Comparison of ENCODE assay signal across 20 cellular contexts in genomic region chr9:108486791-108487190, GRCh38.
A peak's percentile ranks its signal among the peaks of the same experiment; 100 is the strongest.
DNase-seq lines count a peak whose midpoint lies in the region; ATAC-seq and TF ChIP-seq lines count a peak whose summit lies in the region.
"Had no signal": no experiment of that assay in that cellular context is flagged by ENCODE, and none has a peak within 500 bp of the region (broad histone marks: within the 10 kb centered on the region; RNA-seq: fewer than 3 reads in every experiment).

No MANE protein-coding gene starts in this region.

- H2AFZ ChIP-seq in MM.1S (ENCODE audit: low read length) (no peak overlapping the region), hepatocyte (no peak overlapping the region)

- H4K20me1 ChIP-seq in MM.1S (ENCODE audit: insufficient read depth, low read length) = no peaks in the 10 kb centered on the region
- no peaks in the 10 kb centered on the region for H4K20me1 ChIP-seq in hepatocyte (ENCODE audit: insufficient read depth, poor library complexity, severe bottlenecking)

- peaks cover 14% of the 10 kb centered on the region for H3K4me1 Mint-ChIP-seq in osteocyte (ENCODE audit: unreplicated experiment)
- H3K4me1 Mint-ChIP-seq: nephron had no signal

- no peaks in the 10 kb centered on the region for H3K9me3 ChIP-seq in MM.1S (replicated peaks; ENCODE audit: insufficient read depth, low read length)
- no peaks in the 10 kb centered on the region for H3K9me3 ChIP-seq in hepatocyte (ENCODE audit: low read depth)
- H3K9me3 ChIP-seq: psoas muscle, thyroid gland had no signal

- H3K27ac ChIP-seq in MM.1S (ENCODE audit: low read length) (no peak overlapping the region), hepatocyte (no peak overlapping the region)
- H3K27ac ChIP-seq: BLaER1 treated with 17β-estradiol and CSF1 and Interleukin-3, amounts not matched to agents 10 nM and 100 nM; coronary artery; psoas muscle; RWPE1; thyroid gland had no signal

- H3K9me3 Mint-ChIP-seq in osteocyte (ENCODE audit: unreplicated experiment) = no peaks in the 10 kb centered on the region

- no peak overlapping the region for H3K4me3 Mint-ChIP-seq in osteocyte (ENCODE audit: unreplicated experiment)
- H3K4me3 Mint-ChIP-seq: activated naive CD4-positive, alpha-beta T cell treated with anti-CD3 and anti-CD28 coated beads for 36 hours; nephron; stimulated activated naive B cell treated with anti-CD40 and anti-IgM and Interleukin-4, amounts not matched to agents 10 μg/mL and 1 μg/mL and 100 μg/mL, for 72 hours had no signal

- peak; percentile 51 for DNase-seq in MM.1S
- peak; percentile 51 for DNase-seq in choroid plexus epithelial cell (ENCODE audit: low read depth)
- DNase-seq in osteocyte (ENCODE audit: extremely low spot score, unreplicated experiment) = no peak
- DNase-seq in left lobe of liver (ENCODE audit: low spot score) = no peak
- no peak for DNase-seq in GM19238 (ENCODE audit: insufficient read length, low spot score)
- no peak for DNase-seq in hepatocyte (ENCODE audit: low spot score)
- DNase-seq: activated CD4-positive, alpha-beta T cell treated with anti-CD3 and anti-CD28 coated beads, Interleukin-2, amount 50 U/mL, for 4 hours; activated naive CD4-positive, alpha-beta T cell treated with anti-CD3 and anti-CD28 coated beads for 36 hours; activated T-cell treated with anti-CD3 and anti-CD28 coated beads for 4 hours; NCI-H1092; NCI-H2107; NCI-H748 treated with DMSO at 0.1 percent for 48 hours; psoas muscle; stimulated activated naive B cell treated with anti-CD40 and anti-IgM and Interleukin-4, amounts not matched to agents 10 μg/mL and 1 μg/mL and 100 μg/mL, for 72 hours; thyroid gland had no signal

- no peaks in the 10 kb centered on the region for H3K36me3 Mint-ChIP-seq in osteocyte (ENCODE audit: unreplicated experiment)

- no peaks in the 10 kb centered on the region for H3K36me3 ChIP-seq in MM.1S (replicated peaks; ENCODE audit: insufficient read depth, low read length)
- no peaks in the 10 kb centered on the region for H3K36me3 ChIP-seq in hepatocyte (replicated peaks; ENCODE audit: insufficient read depth, low read depth)
- H3K36me3 ChIP-seq: BLaER1 treated with 17β-estradiol and CSF1 and Interleukin-3, amounts not matched to agents 10 nM and 100 nM; thyroid gland had no signal

- 58% methylated on average over 2 of the region's 2 CpGs for WGBS in hepatocyte (ENCODE audit: low lambda C conversion rate, missing lambda C conversion rate)

- H3K4me2 ChIP-seq in MM.1S (ENCODE audit: low read depth, low read length) (peak overlapping the region; percentile 20), hepatocyte (no peak overlapping the region)

- H3K4me3 ChIP-seq in MM.1S (ENCODE audit: low read length) (no peak overlapping the region), choroid plexus epithelial cell (ENCODE audit: low read depth, low read length) (no peak overlapping the region), hepatocyte (no peak overlapping the region)
- H3K4me3 ChIP-seq: BLaER1 treated with 17β-estradiol and CSF1 and Interleukin-3, amounts not matched to agents 10 nM and 100 nM; coronary artery; psoas muscle; thyroid gland had no signal

- TF ChIP-seq CTCF in MM.1S (IDR thresholded peaks at IDR 0.05; ENCODE audit: low read length) (no peak), choroid plexus epithelial cell (conservative IDR thresholded peaks at IDR 0.05; ENCODE audit: low read depth, low read length) (no peak), osteocyte (IDR thresholded peaks at IDR 0.05) (no peak), hepatocyte (IDR thresholded peaks at IDR 0.05; ENCODE audit: poor library complexity) (no peak)

- H3K9ac ChIP-seq in MM.1S (ENCODE audit: low read length) = no peak overlapping the region
- H3K9ac ChIP-seq: BLaER1 treated with 17β-estradiol and CSF1 and Interleukin-3, amounts not matched to agents 10 nM and 100 nM had no signal

- peaks cover 19% of the 10 kb centered on the region for H3K4me1 ChIP-seq in MM.1S (ENCODE audit: low read length)
- no peaks in the 10 kb centered on the region for H3K4me1 ChIP-seq in hepatocyte (ENCODE audit: insufficient read depth)
- H3K4me1 ChIP-seq: psoas muscle, thyroid gland had no signal

- peak overlapping the region; percentile 3 for H3K27ac Mint-ChIP-seq in osteocyte (ENCODE audit: unreplicated experiment)
- H3K27ac Mint-ChIP-seq: activated naive CD4-positive, alpha-beta T cell treated with anti-CD3 and anti-CD28 coated beads for 36 hours; nephron; stimulated activated naive B cell treated with anti-CD40 and anti-IgM and Interleukin-4, amounts not matched to agents 10 μg/mL and 1 μg/mL and 100 μg/mL, for 72 hours had no signal

- H3K27me3 Mint-ChIP-seq in osteocyte (ENCODE audit: unreplicated experiment) = no peaks in the 10 kb centered on the region

- H3K27me3 ChIP-seq in MM.1S (replicated peaks; ENCODE audit: insufficient read depth, low read length) (no peaks in the 10 kb centered on the region), hepatocyte (no peaks in the 10 kb centered on the region)
- H3K27me3 ChIP-seq: thyroid gland had no signal

- peaks cover 3% of the 10 kb centered on the region; the same call in 1 of the 2 replicates for H3F3A ChIP-seq in MM.1S (ENCODE audit: insufficient read depth, low read length)

- ATAC-seq in GM19438 (IDR thresholded peaks at IDR 0.05; ENCODE audit: low read depth, unreplicated experiment) (peak; percentile 65), left lobe of liver (no peak)
- ATAC-seq: psoas muscle; stimulated activated naive B cell treated with anti-CD40 and anti-IgM and Interleukin-4, amounts not matched to agents 10 μg/mL and 1 μg/mL and 100 μg/mL, for 72 hours had no signal

- H3K9me2 ChIP-seq in MM.1S (replicated peaks; ENCODE audit: insufficient read depth, low read length) (no peaks in the 10 kb centered on the region), hepatocyte (replicated peaks; ENCODE audit: insufficient read depth) (no peaks in the 10 kb centered on the region)

- H3K79me2 ChIP-seq in MM.1S (ENCODE audit: low read length) = no peaks in the 10 kb centered on the region
- H3K79me2 ChIP-seq in hepatocyte = no peaks in the 10 kb centered on the region

Comparison
In these comparisons a context has a peak if more than half of its experiments do, and no peak if none do; other contexts are left out.
1. DNase-seq: peak in MM.1S (single experiment) and choroid plexus epithelial cell (single experiment); none in osteocyte (single experiment), left lobe of liver (single experiment), GM19238 (single experiment) and hepatocyte (single experiment).